Comparison of ENCODE assay signal across 8 cellular contexts in the genomic region with DNA sequence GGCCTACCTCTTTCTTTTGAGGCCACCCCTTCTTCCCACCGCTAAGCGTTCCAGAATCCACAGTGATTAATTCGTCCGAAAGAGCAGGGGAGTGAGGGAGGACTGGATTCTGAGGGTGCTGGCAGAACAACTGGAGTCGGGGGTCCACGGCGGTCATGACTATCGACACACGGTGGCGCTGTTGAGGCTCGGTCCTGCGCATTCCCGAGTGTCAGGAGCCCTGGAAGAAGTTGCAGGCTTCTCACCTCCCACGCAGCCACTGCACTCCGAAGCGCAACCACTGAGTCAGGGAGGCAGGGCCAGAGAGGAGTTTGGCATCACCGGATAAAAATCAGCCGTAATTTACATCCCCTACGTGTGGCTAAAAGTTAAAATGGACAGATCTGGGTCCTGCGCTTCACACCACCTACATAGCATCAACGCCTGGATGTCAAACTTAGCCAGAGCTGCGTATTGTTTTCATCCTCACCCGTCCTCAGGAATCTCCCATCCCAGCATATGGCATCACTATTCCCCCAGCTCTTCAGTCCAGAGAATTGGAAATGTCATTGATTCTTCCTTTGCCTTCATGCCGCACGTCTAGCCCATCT. TPM values are rescaled to one million over a fixed set of nuclear protein-coding genes. Genes with fewer than 3 reads are reported as not detected.
DNase-seq lines count a peak whose midpoint lies in the region; ATAC-seq lines count a peak whose summit lies in the region.

No MANE protein-coding gene starts in this region.

- peak; percentile 53 for DNase-seq in NCI-H1436 (lab: John Stamatoyannopoulos, UW)
- DNase-seq in NCI-H1436 treated with DMSO at 0.1 percent for 48 hours (lab: John Stamatoyannopoulos, UW) = no peak
- peak; percentile 55 for DNase-seq in NCI-H748 (lab: John Stamatoyannopoulos, UW; ENCODE audit: unreplicated experiment)
- DNase-seq in activated CD8-positive, alpha-beta memory T cell treated with anti-CD3 and anti-CD28 coated beads for 4 hours (ENCODE audit: low read depth in 2 of 2) = peak; percentile 54 to 68
- DNase-seq in effector memory CD4-positive, alpha-beta T cell = peak; percentile 54 to 68 (median 55)
- peak; percentile 70 for DNase-seq in mesendoderm
- peak; percentile 56 to 74 for DNase-seq in stimulated activated CD8-positive, alpha-beta memory T cell treated with anti-CD3 and anti-CD28 coated beads, Interleukin-15, amount 100 ng/mL, for 48 hours (ENCODE audit: low read depth in 2 of 2)

- H3K36me3 ChIP-seq in effector memory CD4-positive, alpha-beta T cell (ENCODE audit: control insufficient read depth, insufficient read depth, low read length) = no peaks in the 10 kb centered on the region
- H3K36me3 ChIP-seq in mesendoderm (ENCODE audit: control insufficient read depth, insufficient read depth, low read length) = no peaks in the 10 kb centered on the region

- H3K79me1 ChIP-seq in mesendoderm (ENCODE audit: low read length) = no peaks in the 10 kb centered on the region

- no peak overlapping the region for H2BK120ac ChIP-seq in mesendoderm (ENCODE audit: low read depth, low read length)

- H3K4ac ChIP-seq in mesendoderm (ENCODE audit: low read depth, low read length) = no peak overlapping the region

- no peak overlapping the region for H2AK5ac ChIP-seq in mesendoderm (ENCODE audit: low read length)

- no peak overlapping the region for H4K5ac ChIP-seq in mesendoderm (ENCODE audit: low read length)

- H2BK15ac ChIP-seq in mesendoderm (replicated peaks; ENCODE audit: low read depth) = no peak overlapping the region

- no CpG with 5 or more reads among the region's 25 CpGs for WGBS in mesendoderm (ENCODE audit: extremely low coverage, insufficient coverage, low lambda C conversion rate)

- no peak overlapping the region for H2BK5ac ChIP-seq in mesendoderm (ENCODE audit: low read length)

- no peak overlapping the region for H3K4me3 ChIP-seq in effector memory CD4-positive, alpha-beta T cell (ENCODE audit: insufficient read depth, low read depth, low read length, poor library complexity, severe bottlenecking)
- H3K4me3 ChIP-seq in mesendoderm (ENCODE audit: low read length) = no peak overlapping the region

- no peak overlapping the region for H3K4me2 ChIP-seq in mesendoderm (ENCODE audit: low read length)

- H3K27ac ChIP-seq in effector memory CD4-positive, alpha-beta T cell (ENCODE audit: insufficient read depth, low read length, poor library complexity, severe bottlenecking) = no peak overlapping the region
- H3K27ac ChIP-seq in mesendoderm (ENCODE audit: low read depth, low read length) = no peak overlapping the region

- no peak overlapping the region for H4K8ac ChIP-seq in mesendoderm (ENCODE audit: low read depth, low read length)

- H3K9ac ChIP-seq in mesendoderm (ENCODE audit: low read length) = no peak overlapping the region

- H3K18ac ChIP-seq in mesendoderm (ENCODE audit: low read length) = no peak overlapping the region

- H3K23ac ChIP-seq in mesendoderm (ENCODE audit: low read length) = no peak overlapping the region

- H3K79me2 ChIP-seq in mesendoderm (ENCODE audit: control insufficient read depth, insufficient read depth, low read length) = no peaks in the 10 kb centered on the region

- H3K56ac ChIP-seq in mesendoderm (ENCODE audit: low read length) = no peak overlapping the region

- H3K9me3 ChIP-seq in effector memory CD4-positive, alpha-beta T cell (ENCODE audit: control insufficient read depth, low read length) = peaks cover 2% of the 10 kb centered on the region

- no peak for ATAC-seq in HG03175 (IDR thresholded peaks at IDR 0.05; ENCODE audit: unreplicated experiment)

- peaks cover 6% of the 10 kb centered on the region for H3K4me1 ChIP-seq in effector memory CD4-positive, alpha-beta T cell (ENCODE audit: control insufficient read depth, insufficient read depth, low read length, poor library complexity, severe bottlenecking)
- no peaks in the 10 kb centered on the region for H3K4me1 ChIP-seq in mesendoderm (ENCODE audit: control insufficient read depth, low read depth, low read length)

- no peaks in the 10 kb centered on the region for H3K27me3 ChIP-seq in effector memory CD4-positive, alpha-beta T cell (replicated peaks; ENCODE audit: control insufficient read depth, insufficient read depth, low read length, poor library complexity, severe bottlenecking)
- no peaks in the 10 kb centered on the region for H3K27me3 ChIP-seq in mesendoderm (ENCODE audit: insufficient read depth, low read length, poor library complexity)

RNA-seq across cellular contexts. Expression of a gene that starts 10.7 kb away (rescaled TPM):
- polyA plus RNA-seq in mesendoderm (2013, experiment 1 of 2) = 0.22 TPM
- polyA plus RNA-seq in mesendoderm (2013, experiment 2 of 2) = 0.32 TPM

RNA-seq across cellular contexts. Expression of a gene that starts 13.8 kb away (rescaled TPM):
- 0.21 TPM for polyA plus RNA-seq in mesendoderm (2013, experiment 1 of 2)
- polyA plus RNA-seq in mesendoderm (2013, experiment 2 of 2) = 0.15 TPM

RNA-seq across cellular contexts. Expression of a gene that starts 13.9 kb away (rescaled TPM):
- 23.1 TPM for polyA plus RNA-seq in mesendoderm (2013, experiment 1 of 2)
- 22.0 TPM for polyA plus RNA-seq in mesendoderm (2013, experiment 2 of 2)

RNA-seq across cellular contexts. Expression of a gene that starts 32.4 kb away (rescaled TPM):
- polyA plus RNA-seq in mesendoderm (2013, experiment 1 of 2) = 0.86 TPM
- 0.87 TPM for polyA plus RNA-seq in mesendoderm (2013, experiment 2 of 2)

RNA-seq across cellular contexts. Expression of a gene that starts 33.3 kb away (rescaled TPM):
- polyA plus RNA-seq in mesendoderm (2013, experiment 1 of 2) = 2.6 TPM
- polyA plus RNA-seq in mesendoderm (2013, experiment 2 of 2) = 2.6 TPM
